ENCODE assay signal across 12 cellular contexts in genomic region chr15:64747578-64747977, GRCh38.
"Had no signal": no experiment of that assay in that cellular context is flagged by ENCODE, and none has a peak within 500 bp of the region (broad histone marks: within the 10 kb centered on the region; RNA-seq: fewer than 3 reads in every experiment).

No MANE protein-coding gene starts in this region.

- H3K4me3 ChIP-seq: adrenal gland, coronary artery, upper lobe of left lung had no signal

- H3K27ac Mint-ChIP-seq: activated T-helper 2 cell treated with anti-CD3 and anti-CD28 coated beads, Interferon-gamma antibody, Interleukin-2, Interleukin-4, amounts not matched to agents 10 μg/mL and 5 μg/mL and 100 μg/mL, durations not matched to agents 14 hours and 24 hours and 36 hours; stimulated activated effector memory CD8-positive, alpha-beta T cell treated with anti-CD3 and anti-CD28 coated beads, Interleukin-12 subunit alpha, Interleukin-12 subunit beta, amount 100 ng/mL, for 72 hours; T-helper 2 cell treated with Interferon-gamma antibody and Interleukin-4, amounts not matched to agents 5 μg/mL and 100 μg/mL, for 36 hours had no signal

- H3K9me3 Mint-ChIP-seq: activated T-helper 2 cell treated with anti-CD3 and anti-CD28 coated beads, Interferon-gamma antibody, Interleukin-2, Interleukin-4, amounts not matched to agents 10 μg/mL and 5 μg/mL and 100 μg/mL, durations not matched to agents 14 hours and 24 hours and 36 hours; stimulated activated effector memory CD8-positive, alpha-beta T cell treated with anti-CD3 and anti-CD28 coated beads, Interleukin-12 subunit alpha, Interleukin-12 subunit beta, amount 100 ng/mL, for 72 hours; T-helper 2 cell treated with Interferon-gamma antibody and Interleukin-4, amounts not matched to agents 5 μg/mL and 100 μg/mL, for 36 hours had no signal

- H3K4me1 ChIP-seq: parathyroid adenoma, upper lobe of left lung had no signal

- ATAC-seq: activated CD4-positive, CD25-positive, alpha-beta regulatory T cell treated with anti-CD3 and anti-CD28 coated beads, Interleukin-2, amount 50 U/mL, for 24 hours; stimulated activated effector memory CD8-positive, alpha-beta T cell treated with anti-CD3 and anti-CD28 coated beads, Interleukin-12 subunit alpha, Interleukin-12 subunit beta, amount 100 ng/mL, for 72 hours had no signal

- H3K27ac ChIP-seq: adrenal gland, parathyroid adenoma, upper lobe of left lung had no signal

- H3K9me3 ChIP-seq: adrenal gland, upper lobe of left lung had no signal

- DNase-seq: activated naive CD4-positive, alpha-beta T cell treated with anti-CD3 and anti-CD28 coated beads, Interleukin-2, amount 50 U/mL, for 16 hours; adrenal gland; caudate nucleus; effector CD8-positive, alpha-beta T cell; SW 1271; upper lobe of left lung had no signal

- H3K27me3 ChIP-seq: adrenal gland, upper lobe of left lung had no signal

- H3K4me3 Mint-ChIP-seq: stimulated activated effector memory CD8-positive, alpha-beta T cell treated with anti-CD3 and anti-CD28 coated beads, Interleukin-12 subunit alpha, Interleukin-12 subunit beta, amount 100 ng/mL, for 72 hours; T-helper 2 cell treated with Interferon-gamma antibody and Interleukin-4, amounts not matched to agents 5 μg/mL and 100 μg/mL, for 36 hours had no signal

- H3K36me3 ChIP-seq: adrenal gland, upper lobe of left lung had no signal
